ENCODE assay signal across 1 cellular context in the genomic region with DNA sequence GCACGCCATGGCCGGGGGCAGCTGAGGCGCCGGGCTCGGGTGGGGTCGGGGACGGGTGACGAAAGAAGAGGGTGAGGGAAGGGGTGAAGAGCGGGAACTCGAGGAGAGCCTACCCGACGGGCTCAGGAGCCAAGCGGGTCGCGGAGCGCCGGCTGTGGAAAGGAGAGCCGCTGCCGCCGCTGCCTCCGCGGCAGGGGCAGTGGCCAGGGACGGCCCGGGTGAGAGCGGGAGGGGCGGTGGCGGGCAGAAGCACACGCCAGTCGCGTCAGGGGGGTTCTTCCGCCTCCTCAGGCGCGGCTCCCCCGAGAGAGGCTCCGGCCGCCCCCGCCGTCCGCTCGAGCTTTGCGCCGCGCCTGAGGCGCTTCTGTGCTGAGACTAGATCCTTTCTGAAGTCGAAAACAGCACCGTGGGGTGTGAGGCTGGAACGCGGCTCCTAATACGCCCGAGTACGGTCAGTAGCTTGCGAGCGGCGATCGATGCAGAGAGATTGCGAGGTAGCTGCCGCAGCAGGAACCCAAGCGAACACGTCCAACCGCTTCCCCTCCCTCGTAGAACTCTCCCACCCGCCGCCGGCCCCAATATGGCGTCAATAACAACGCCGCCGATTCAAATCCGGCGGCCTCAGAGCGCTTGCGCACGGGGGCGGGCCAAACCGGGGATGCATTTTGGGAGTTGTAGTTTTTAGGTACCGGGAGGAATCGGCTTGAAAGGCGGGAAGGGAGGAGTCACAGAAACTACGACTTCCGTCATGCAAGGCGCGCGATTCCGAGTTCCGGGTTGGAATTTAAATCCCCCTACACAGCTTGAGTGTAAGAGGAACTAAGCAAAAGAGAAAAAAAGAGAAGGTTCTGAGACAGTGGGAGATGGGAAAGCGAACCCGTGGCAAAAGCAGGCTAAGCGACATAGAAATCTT.
A peak's percentile ranks its signal among the peaks of the same experiment; 100 is the strongest.
TF ChIP-seq lines count a peak whose summit lies in the region.

A gene (minus strand): TSS at position 558 of the 913 bp plus-strand sequence. CDS start 549 bp downstream, at position 9.

TF ChIP-seq in K562, 482 proteins besides CTCF, POLR2A, EP300 and RAD21 (continued from another document and continues in another):
- TF ChIP-seq, protein P1, sequence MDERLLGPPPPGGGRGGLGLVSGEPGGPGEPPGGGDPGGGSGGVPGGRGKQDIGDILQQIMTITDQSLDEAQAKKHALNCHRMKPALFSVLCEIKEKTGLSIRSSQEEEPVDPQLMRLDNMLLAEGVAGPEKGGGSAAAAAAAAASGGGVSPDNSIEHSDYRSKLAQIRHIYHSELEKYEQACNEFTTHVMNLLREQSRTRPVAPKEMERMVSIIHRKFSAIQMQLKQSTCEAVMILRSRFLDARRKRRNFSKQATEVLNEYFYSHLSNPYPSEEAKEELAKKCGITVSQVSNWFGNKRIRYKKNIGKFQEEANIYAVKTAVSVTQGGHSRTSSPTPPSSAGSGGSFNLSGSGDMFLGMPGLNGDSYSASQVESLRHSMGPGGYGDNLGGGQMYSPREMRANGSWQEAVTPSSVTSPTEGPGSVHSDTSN (CRISPR knock-in tag; IDR thresholded peaks at IDR 0.05; ENCODE audit: low read depth) = no peak
- TF ChIP-seq, protein P1 (tag; conservative IDR thresholded peaks at IDR 0.05; ENCODE audit: low read depth) = no peak
- TF ChIP-seq ZNF239 (CRISPR knock-in tag; IDR thresholded peaks at IDR 0.05) = no peak
- TF ChIP-seq CTBP1 (IDR thresholded peaks at IDR 0.05; ENCODE audit: borderline replicate concordance) = no peak
- TF ChIP-seq RFX1 (IDR thresholded peaks at IDR 0.05) = no peak
- no peak for TF ChIP-seq PPARD (CRISPR knock-in tag; IDR thresholded peaks at IDR 0.05)
- peak; percentile 70; the same call in 1 of the 2 replicates for TF ChIP-seq MXI1 (IDR thresholded peaks at IDR 0.05; ENCODE audit: low read depth, low read length)
- TF ChIP-seq FOXM1 (IDR thresholded peaks at IDR 0.05; ENCODE audit: low read depth) = peak; percentile 94
- no peak; the same call in 1 of the 2 replicates for TF ChIP-seq FOXM1 (CRISPR knock-in tag; IDR thresholded peaks at IDR 0.05; ENCODE audit: low read depth)
- TF ChIP-seq, protein P2, sequence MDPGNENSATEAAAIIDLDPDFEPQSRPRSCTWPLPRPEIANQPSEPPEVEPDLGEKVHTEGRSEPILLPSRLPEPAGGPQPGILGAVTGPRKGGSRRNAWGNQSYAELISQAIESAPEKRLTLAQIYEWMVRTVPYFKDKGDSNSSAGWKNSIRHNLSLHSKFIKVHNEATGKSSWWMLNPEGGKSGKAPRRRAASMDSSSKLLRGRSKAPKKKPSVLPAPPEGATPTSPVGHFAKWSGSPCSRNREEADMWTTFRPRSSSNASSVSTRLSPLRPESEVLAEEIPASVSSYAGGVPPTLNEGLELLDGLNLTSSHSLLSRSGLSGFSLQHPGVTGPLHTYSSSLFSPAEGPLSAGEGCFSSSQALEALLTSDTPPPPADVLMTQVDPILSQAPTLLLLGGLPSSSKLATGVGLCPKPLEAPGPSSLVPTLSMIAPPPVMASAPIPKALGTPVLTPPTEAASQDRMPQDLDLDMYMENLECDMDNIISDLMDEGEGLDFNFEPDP (CRISPR knock-in tag; IDR thresholded peaks at IDR 0.05) = no peak
- TF ChIP-seq SOX6 (IDR thresholded peaks at IDR 0.05) = no peak
- TF ChIP-seq SRSF7 (optimal IDR thresholded peaks at IDR 0.05; ENCODE audit: low read depth, low read length) = no peak
- TF ChIP-seq, protein P3, sequence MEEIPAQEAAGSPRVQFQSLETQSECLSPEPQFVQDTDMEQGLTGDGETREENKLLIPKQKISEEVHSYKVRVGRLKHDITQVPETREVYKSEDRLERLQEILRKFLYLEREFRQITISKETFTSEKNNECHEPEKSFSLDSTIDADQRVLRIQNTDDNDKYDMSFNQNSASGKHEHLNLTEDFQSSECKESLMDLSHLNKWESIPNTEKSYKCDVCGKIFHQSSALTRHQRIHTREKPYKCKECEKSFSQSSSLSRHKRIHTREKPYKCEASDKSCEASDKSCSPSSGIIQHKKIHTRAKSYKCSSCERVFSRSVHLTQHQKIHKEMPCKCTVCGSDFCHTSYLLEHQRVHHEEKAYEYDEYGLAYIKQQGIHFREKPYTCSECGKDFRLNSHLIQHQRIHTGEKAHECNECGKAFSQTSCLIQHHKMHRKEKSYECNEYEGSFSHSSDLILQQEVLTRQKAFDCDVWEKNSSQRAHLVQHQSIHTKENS (CRISPR knock-in tag; IDR thresholded peaks at IDR 0.05) = no peak
- TF ChIP-seq KHSRP (IDR thresholded peaks at IDR 0.05) = no peak
- no peak for TF ChIP-seq ZFP30 (CRISPR knock-in tag; IDR thresholded peaks at IDR 0.05; ENCODE audit: borderline replicate concordance)
- TF ChIP-seq, protein P4, sequence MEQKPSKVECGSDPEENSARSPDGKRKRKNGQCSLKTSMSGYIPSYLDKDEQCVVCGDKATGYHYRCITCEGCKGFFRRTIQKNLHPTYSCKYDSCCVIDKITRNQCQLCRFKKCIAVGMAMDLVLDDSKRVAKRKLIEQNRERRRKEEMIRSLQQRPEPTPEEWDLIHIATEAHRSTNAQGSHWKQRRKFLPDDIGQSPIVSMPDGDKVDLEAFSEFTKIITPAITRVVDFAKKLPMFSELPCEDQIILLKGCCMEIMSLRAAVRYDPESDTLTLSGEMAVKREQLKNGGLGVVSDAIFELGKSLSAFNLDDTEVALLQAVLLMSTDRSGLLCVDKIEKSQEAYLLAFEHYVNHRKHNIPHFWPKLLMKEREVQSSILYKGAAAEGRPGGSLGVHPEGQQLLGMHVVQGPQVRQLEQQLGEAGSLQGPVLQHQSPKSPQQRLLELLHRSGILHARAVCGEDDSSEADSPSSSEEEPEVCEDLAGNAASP (IDR thresholded peaks at IDR 0.05) = no peak
- TF ChIP-seq HCFC1 (IDR thresholded peaks at IDR 0.05; ENCODE audit: low read depth, low read length) = peak; percentile 98
- TF ChIP-seq, protein P5, sequence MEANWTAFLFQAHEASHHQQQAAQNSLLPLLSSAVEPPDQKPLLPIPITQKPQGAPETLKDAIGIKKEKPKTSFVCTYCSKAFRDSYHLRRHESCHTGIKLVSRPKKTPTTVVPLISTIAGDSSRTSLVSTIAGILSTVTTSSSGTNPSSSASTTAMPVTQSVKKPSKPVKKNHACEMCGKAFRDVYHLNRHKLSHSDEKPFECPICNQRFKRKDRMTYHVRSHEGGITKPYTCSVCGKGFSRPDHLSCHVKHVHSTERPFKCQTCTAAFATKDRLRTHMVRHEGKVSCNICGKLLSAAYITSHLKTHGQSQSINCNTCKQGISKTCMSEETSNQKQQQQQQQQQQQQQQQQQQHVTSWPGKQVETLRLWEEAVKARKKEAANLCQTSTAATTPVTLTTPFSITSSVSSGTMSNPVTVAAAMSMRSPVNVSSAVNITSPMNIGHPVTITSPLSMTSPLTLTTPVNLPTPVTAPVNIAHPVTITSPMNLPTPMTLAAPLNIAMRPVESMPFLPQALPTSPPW (CRISPR knock-in tag; IDR thresholded peaks at IDR 0.05) = peak; percentile 84
- no peak; the same call in 1 of the 2 replicates for TF ChIP-seq RNF2 (IDR thresholded peaks at IDR 0.05)
- no peak for TF ChIP-seq NFE2 (IDR thresholded peaks at IDR 0.05; ENCODE audit: low read depth)
- no peak for TF ChIP-seq ESRRB (CRISPR knock-in tag; IDR thresholded peaks at IDR 0.05; ENCODE audit: borderline replicate concordance)
- TF ChIP-seq NRF1 (conservative IDR thresholded peaks at IDR 0.05 in 1 of 2, IDR thresholded peaks at IDR 0.05 in 1 of 2) = peak; percentile 98
- TF ChIP-seq ZNF263 (CRISPR knock-in tag; IDR thresholded peaks at IDR 0.05; ENCODE audit: borderline replicate concordance) = peak; percentile 72; the same call in 1 of the 2 replicates
- TF ChIP-seq, protein P6, sequence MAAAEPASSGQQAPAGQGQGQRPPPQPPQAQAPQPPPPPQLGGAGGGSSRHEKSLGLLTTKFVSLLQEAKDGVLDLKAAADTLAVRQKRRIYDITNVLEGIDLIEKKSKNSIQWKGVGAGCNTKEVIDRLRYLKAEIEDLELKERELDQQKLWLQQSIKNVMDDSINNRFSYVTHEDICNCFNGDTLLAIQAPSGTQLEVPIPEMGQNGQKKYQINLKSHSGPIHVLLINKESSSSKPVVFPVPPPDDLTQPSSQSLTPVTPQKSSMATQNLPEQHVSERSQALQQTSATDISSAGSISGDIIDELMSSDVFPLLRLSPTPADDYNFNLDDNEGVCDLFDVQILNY (CRISPR knock-in tag; IDR thresholded peaks at IDR 0.05) = no peak
- TF ChIP-seq NEUROD1 (IDR thresholded peaks at IDR 0.05; ENCODE audit: borderline replicate concordance, low read depth, low read length, partially characterized antibody) = no peak
- peak; percentile 53 for TF ChIP-seq HNRNPLL (IDR thresholded peaks at IDR 0.05; ENCODE audit: low read depth, low read length, poor library complexity, severe bottlenecking)
- TF ChIP-seq POLR2B (IDR thresholded peaks at IDR 0.05; ENCODE audit: low read depth, partially characterized antibody) = peak; percentile 94
- TF ChIP-seq SMARCE1 (IDR thresholded peaks at IDR 0.05) = no peak
- TF ChIP-seq ZNF644 (tag; IDR thresholded peaks at IDR 0.05; ENCODE audit: low read depth) = peak; percentile 91
- no peak; the same call in 1 of the 2 replicates for TF ChIP-seq ZNF76 (CRISPR knock-in tag; IDR thresholded peaks at IDR 0.05; ENCODE audit: borderline replicate concordance)
- TF ChIP-seq XRCC5 (IDR thresholded peaks at IDR 0.05; ENCODE audit: low read depth, low read length) = no peak
- TF ChIP-seq TARDBP (IDR thresholded peaks at IDR 0.05) = no peak
- no peak for TF ChIP-seq CEBPB (tag; IDR thresholded peaks at IDR 0.05)
- TF ChIP-seq CAMTA2 (CRISPR knock-in tag; conservative IDR thresholded peaks at IDR 0.05) = 0 out of 2 replicates have a peak, but pooled peaks have one; percentile 35
- TF ChIP-seq, protein P7, sequence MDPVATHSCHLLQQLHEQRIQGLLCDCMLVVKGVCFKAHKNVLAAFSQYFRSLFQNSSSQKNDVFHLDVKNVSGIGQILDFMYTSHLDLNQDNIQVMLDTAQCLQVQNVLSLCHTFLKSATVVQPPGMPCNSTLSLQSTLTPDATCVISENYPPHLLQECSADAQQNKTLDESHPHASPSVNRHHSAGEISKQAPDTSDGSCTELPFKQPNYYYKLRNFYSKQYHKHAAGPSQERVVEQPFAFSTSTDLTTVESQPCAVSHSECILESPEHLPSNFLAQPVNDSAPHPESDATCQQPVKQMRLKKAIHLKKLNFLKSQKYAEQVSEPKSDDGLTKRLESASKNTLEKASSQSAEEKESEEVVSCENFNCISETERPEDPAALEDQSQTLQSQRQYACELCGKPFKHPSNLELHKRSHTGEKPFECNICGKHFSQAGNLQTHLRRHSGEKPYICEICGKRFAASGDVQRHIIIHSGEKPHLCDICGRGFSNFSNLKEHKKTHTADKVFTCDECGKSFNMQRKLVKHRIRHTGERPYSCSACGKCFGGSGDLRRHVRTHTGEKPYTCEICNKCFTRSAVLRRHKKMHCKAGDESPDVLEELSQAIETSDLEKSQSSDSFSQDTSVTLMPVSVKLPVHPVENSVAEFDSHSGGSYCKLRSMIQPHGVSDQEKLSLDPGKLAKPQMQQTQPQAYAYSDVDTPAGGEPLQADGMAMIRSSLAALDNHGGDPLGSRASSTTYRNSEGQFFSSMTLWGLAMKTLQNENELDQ (CRISPR knock-in tag; IDR thresholded peaks at IDR 0.05; ENCODE audit: borderline replicate concordance) = no peak
- TF ChIP-seq, protein P8, sequence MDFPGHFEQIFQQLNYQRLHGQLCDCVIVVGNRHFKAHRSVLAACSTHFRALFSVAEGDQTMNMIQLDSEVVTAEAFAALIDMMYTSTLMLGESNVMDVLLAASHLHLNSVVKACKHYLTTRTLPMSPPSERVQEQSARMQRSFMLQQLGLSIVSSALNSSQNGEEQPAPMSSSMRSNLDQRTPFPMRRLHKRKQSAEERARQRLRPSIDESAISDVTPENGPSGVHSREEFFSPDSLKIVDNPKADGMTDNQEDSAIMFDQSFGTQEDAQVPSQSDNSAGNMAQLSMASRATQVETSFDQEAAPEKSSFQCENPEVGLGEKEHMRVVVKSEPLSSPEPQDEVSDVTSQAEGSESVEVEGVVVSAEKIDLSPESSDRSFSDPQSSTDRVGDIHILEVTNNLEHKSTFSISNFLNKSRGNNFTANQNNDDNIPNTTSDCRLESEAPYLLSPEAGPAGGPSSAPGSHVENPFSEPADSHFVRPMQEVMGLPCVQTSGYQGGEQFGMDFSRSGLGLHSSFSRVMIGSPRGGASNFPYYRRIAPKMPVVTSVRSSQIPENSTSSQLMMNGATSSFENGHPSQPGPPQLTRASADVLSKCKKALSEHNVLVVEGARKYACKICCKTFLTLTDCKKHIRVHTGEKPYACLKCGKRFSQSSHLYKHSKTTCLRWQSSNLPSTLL (IDR thresholded peaks at IDR 0.05) = no peak
- no peak for TF ChIP-seq KDM1A (IDR thresholded peaks at IDR 0.05)
- no peak for TF ChIP-seq ZNF274 (IDR thresholded peaks at IDR 0.05; ENCODE audit: borderline replicate concordance, low read depth, low read length)
- TF ChIP-seq, protein P9, sequence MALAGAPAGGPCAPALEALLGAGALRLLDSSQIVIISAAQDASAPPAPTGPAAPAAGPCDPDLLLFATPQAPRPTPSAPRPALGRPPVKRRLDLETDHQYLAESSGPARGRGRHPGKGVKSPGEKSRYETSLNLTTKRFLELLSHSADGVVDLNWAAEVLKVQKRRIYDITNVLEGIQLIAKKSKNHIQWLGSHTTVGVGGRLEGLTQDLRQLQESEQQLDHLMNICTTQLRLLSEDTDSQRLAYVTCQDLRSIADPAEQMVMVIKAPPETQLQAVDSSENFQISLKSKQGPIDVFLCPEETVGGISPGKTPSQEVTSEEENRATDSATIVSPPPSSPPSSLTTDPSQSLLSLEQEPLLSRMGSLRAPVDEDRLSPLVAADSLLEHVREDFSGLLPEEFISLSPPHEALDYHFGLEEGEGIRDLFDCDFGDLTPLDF (CRISPR knock-in tag; IDR thresholded peaks at IDR 0.05) = no peak
- 0 out of 2 replicates have a peak, but pooled peaks have one; percentile 45 for TF ChIP-seq ZSCAN29 (IDR thresholded peaks at IDR 0.05)
- TF ChIP-seq ELF1 (tag; IDR thresholded peaks at IDR 0.05) = peak; percentile 99
- no peak for TF ChIP-seq CHD4 (IDR thresholded peaks at IDR 0.05; ENCODE audit: insufficient read depth, insufficient replicate concordance, low read depth, low read length, poor library complexity, severe bottlenecking)
- 0 out of 2 replicates have a peak, but pooled peaks have one; percentile 54 for TF ChIP-seq JUND (IDR thresholded peaks at IDR 0.05; ENCODE audit: borderline replicate concordance, low read depth, low read length)
- no peak for TF ChIP-seq JUND (tag; IDR thresholded peaks at IDR 0.05; ENCODE audit: borderline replicate concordance, low read depth, low read length)
- peak; percentile 50; the same call in 1 of the 2 replicates for TF ChIP-seq TOE1 (IDR thresholded peaks at IDR 0.05; ENCODE audit: borderline replicate concordance)
- 0 out of 2 replicates have a peak, but pooled peaks have one; percentile 36 for TF ChIP-seq TOE1 (CRISPR knock-in tag; IDR thresholded peaks at IDR 0.05; ENCODE audit: borderline replicate concordance, low read depth)
